9 cellular contexts compared by ENCODE assay signal in the genomic region with DNA sequence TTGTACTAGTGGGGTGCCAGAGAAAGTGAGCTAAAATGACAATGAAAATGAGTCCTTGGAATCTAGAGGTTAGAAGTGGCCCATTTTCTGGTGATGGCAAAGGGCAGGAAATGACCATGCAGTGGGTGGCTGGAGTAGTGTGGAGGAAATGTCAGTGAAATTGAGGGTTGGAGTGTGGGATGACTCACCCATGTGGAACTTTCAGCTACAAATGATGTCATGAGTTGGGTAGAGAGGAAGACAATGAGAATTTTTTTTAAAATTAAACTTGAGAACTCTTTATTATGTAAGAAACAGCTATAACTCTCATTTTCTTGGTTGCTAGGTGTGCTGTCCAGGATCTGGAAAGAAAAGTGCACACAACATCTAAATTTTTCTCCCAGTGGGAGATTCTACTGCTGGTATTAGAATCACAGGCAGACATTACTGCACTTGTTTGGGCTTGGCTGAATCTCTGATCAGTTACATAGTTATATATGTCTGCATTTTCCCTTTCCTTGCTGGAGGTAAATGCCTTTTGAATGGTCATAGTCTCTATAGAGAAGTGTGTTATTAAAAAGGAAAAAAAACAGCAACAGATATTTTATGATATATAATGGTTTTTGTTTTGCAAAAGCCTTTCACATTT. TPM values are rescaled to one million over a fixed set of nuclear protein-coding genes. Genes with fewer than 3 reads are reported as not detected.
DNase-seq lines count a peak whose midpoint lies in the region; ATAC-seq and TF ChIP-seq lines count a peak whose summit lies in the region.
"Had no signal": no experiment of that assay in that cellular context is flagged by ENCODE, and none has a peak within 500 bp of the region (broad histone marks: within the 10 kb centered on the region; RNA-seq: fewer than 3 reads in every experiment).

No MANE protein-coding gene starts in this region.

- in situ Hi-C loops in astrocyte of the spinal cord (cut with HindIII; ENCODE audit: low sequenced_read_pairs) = no loop called here

- H3K9ac ChIP-seq in HUES48 (ENCODE audit: low read depth, low read length) = no peak overlapping the region

- peaks cover 29% of the 10 kb centered on the region for H3K4me1 ChIP-seq in HUES48 (ENCODE audit: control insufficient read depth, insufficient read depth, low read length)
- H3K4me1 ChIP-seq in stomach = peaks cover 0 to 6% (median 0%) of the 10 kb centered on the region in 4 donors

- H3K27me3 ChIP-seq in HUES48 (ENCODE audit: control insufficient read depth, insufficient read depth, low read length) = no peaks in the 10 kb centered on the region
- H3K27me3 ChIP-seq in stomach = no peaks in the 10 kb centered on the region

- ATAC-seq in HG03135 (IDR thresholded peaks at IDR 0.05; ENCODE audit: unreplicated experiment) (no peak), GM18517 (IDR thresholded peaks at IDR 0.05; ENCODE audit: unreplicated experiment) (no peak)

- H3K36me3 ChIP-seq in HUES48 (ENCODE audit: control insufficient read depth, insufficient read depth, low read length) = no peaks in the 10 kb centered on the region
- H3K36me3 ChIP-seq in stomach = no peaks in the 10 kb centered on the region
- H3K36me3 ChIP-seq: WERI-Rb-1 had no signal

- intact Hi-C loops in stomach (cut with DNase I; ENCODE audit: low total_unique reads) = no loop called here

- no peak for TF ChIP-seq EP300 in stomach (IDR thresholded peaks at IDR 0.05)

- TF ChIP-seq CTCF in astrocyte of the spinal cord (IDR thresholded peaks at IDR 0.05; ENCODE audit: low read depth, low read length) (no peak), stomach (IDR thresholded peaks at IDR 0.05) (no peak)

- DNase-seq in ELR (ENCODE audit: low read depth) = peak; percentile 96
- peak; percentile 92 for DNase-seq in astrocyte of the spinal cord (ENCODE audit: low read depth, low spot score)
- peak; percentile 16 for DNase-seq in mucosa of gallbladder (ENCODE audit: low spot score)
- no peak for DNase-seq in stomach
- no peak for DNase-seq in NCI-H128 (lab: John Stamatoyannopoulos, UW; ENCODE audit: unreplicated experiment)
- DNase-seq: WERI-Rb-1 had no signal

- no peaks in the 10 kb centered on the region for H3K9me3 ChIP-seq in HUES48 (ENCODE audit: control insufficient read depth, insufficient read depth, low read length)
- no peaks in the 10 kb centered on the region for H3K9me3 ChIP-seq in stomach

- no peak for TF ChIP-seq POLR2A in stomach (IDR thresholded peaks at IDR 0.05)

- H3K4me3 ChIP-seq in HUES48 (ENCODE audit: low read depth, low read length) = no peak overlapping the region
- H3K4me3 ChIP-seq in astrocyte of the spinal cord (ENCODE audit: low read depth, low read length) = no peak overlapping the region
- no peak overlapping the region for H3K4me3 ChIP-seq in stomach

- H3K27ac ChIP-seq in HUES48 (ENCODE audit: low read depth, low read length) = peak overlapping the region; percentile 38
- no peak overlapping the region for H3K27ac ChIP-seq in stomach
- H3K27ac ChIP-seq: WERI-Rb-1 had no signal

RNA-seq across cellular contexts. Expression of gene GNG12, which starts 56.8 kb away (rescaled TPM):
- total RNA-seq in mucosa of gallbladder = 89.9 TPM
- total RNA-seq in stomach = 100 to 1,000 TPM in 2 of 5 donors, 10 to 100 TPM in 3; 46.3 to 189 (median 71.9) TPM
- 10 to 100 TPM; 21.7 to 56.8 (median 41.5) TPM for polyA plus RNA-seq in stomach

Comparison
In these comparisons a context has a peak if more than half of its experiments do, and no peak if none do; other contexts are left out.
1. DNase-seq: peak in ELR (single experiment), astrocyte of the spinal cord (single experiment) and mucosa of gallbladder (single experiment); none in stomach (single experiment) and NCI-H128 (single experiment).